ENCODE assay signal across 26 cellular contexts in the genomic region with DNA sequence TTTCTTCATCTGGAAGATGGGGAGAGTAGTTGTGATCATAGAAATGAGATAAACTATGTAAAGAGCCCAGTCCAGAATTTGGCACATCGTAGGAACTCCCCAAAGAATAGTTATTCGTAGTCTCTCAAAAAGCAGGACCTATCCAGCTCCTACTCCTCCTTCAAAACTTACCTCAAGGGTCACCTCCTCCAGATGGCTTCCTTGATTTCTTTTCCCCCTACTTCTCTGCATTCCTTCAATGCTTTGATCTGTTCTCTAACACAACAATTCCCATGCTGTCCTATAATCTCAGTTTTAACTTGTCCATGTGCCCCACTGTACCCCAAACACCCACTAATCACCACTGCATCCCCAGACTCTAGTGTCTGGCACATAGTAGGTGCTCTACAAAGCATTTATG.
"Had no signal": no experiment of that assay in that cellular context is flagged by ENCODE, and none has a peak within 500 bp of the region (broad histone marks: within the 10 kb centered on the region; RNA-seq: fewer than 3 reads in every experiment).

No MANE protein-coding gene starts in this region.

- H3K79me2 ChIP-seq: parathyroid adenoma had no signal

- H2AFZ ChIP-seq: neural progenitor cell, parathyroid adenoma had no signal

- H3K4me2 ChIP-seq: neural progenitor cell had no signal

- ATAC-seq: natural killer cell; psoas muscle; right cardiac atrium; right lobe of liver; stimulated activated effector memory CD8-positive, alpha-beta T cell treated with anti-CD3 and anti-CD28 coated beads, Interleukin-12 subunit alpha, Interleukin-12 subunit beta, amount 100 ng/mL, for 72 hours; stimulated activated naive B cell treated with anti-CD40 and anti-IgM and Interleukin-4, amounts not matched to agents 10 μg/mL and 1 μg/mL and 100 μg/mL, for 72 hours had no signal

- DNase-seq: natural killer cell; occipital lobe; ovary; posterior cingulate gyrus; psoas muscle; right cardiac atrium; right lobe of liver; sigmoid colon; small intestine; stimulated activated CD4-positive, alpha-beta T cell treated with anti-CD3 and anti-CD28 coated beads, Interleukin-15, amount 100 ng/mL, for 24 hours; stimulated activated CD4-positive, alpha-beta T cell treated with anti-CD3 and anti-CD28 coated beads, Interleukin-2, amount 100 ng/mL, for 24 hours; stimulated activated CD4-positive, alpha-beta T cell treated with anti-CD3 and anti-CD28 coated beads, Interleukin-2, amount 100 ng/mL, for 48 hours; stimulated activated CD4-positive, alpha-beta T cell treated with anti-CD3 and anti-CD28 coated beads, Interleukin-4, amount 100 ng/mL, for 24 hours; stimulated activated naive B cell treated with anti-CD40 and anti-IgM and Interleukin-4, amounts not matched to agents 10 μg/mL and 1 μg/mL and 100 μg/mL, for 72 hours; stimulated activated naive CD4-positive, alpha-beta T cell treated with Interleukin-2 at 50 U/mL for 16 hours; stomach; thyroid gland; trophoblast cell; upper lobe of left lung had no signal

- H3K9me3 ChIP-seq: ovary, psoas muscle, right lobe of liver, sigmoid colon, stomach, thoracic aorta, thyroid gland, tibial nerve, upper lobe of left lung, vagina had no signal

- H3K27me3 ChIP-seq: neural progenitor cell, ovary, right lobe of liver, sigmoid colon, thyroid gland, tibial nerve, upper lobe of left lung, vagina had no signal

- H3K9ac ChIP-seq: neural progenitor cell, parathyroid adenoma had no signal

- H3K4me1 ChIP-seq: neural progenitor cell, parathyroid adenoma, psoas muscle, right lobe of liver, sigmoid colon, stomach, thyroid gland, tibial nerve, upper lobe of left lung, vagina had no signal

- FAIRE-seq: small intestine, urothelium cell line had no signal

- H3K36me3 ChIP-seq: neural progenitor cell, ovary, right lobe of liver, sigmoid colon, stomach, thoracic aorta, thyroid gland, tibial nerve, upper lobe of left lung, vagina had no signal

- H3K4me3 ChIP-seq: neural progenitor cell, ovary, psoas muscle, right lobe of liver, sigmoid colon, stomach, thoracic aorta, thyroid gland, tibial nerve, upper lobe of left lung, vagina had no signal

- H3K27ac ChIP-seq: neural progenitor cell, ovary, parathyroid adenoma, psoas muscle, right lobe of liver, sigmoid colon, stomach, thoracic aorta, thyroid gland, tibial nerve, upper lobe of left lung, vagina had no signal
